Comparison of ENCODE assay signal across 2 cellular contexts in the genomic region with DNA sequence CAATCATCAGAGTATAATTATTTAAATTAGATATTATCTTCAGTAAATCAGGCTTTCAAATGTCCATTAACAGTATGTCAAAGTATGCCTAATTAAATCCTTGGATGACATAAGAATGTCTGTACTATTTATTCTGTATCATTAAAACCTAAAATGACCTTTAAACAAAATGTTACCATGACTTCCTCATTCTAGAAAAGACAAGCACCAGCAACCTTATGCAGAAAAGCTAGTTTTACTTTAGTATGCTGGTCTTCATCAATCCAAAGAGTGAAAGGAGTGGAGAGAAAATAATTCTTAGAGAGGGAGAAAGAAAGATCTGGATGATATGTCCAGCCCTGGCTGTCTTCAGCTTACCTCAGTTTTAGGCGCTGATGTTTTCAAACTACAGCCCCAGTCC.
TF ChIP-seq lines count a peak whose summit lies in the region.

No MANE protein-coding gene starts in this region.

TF ChIP-seq in SK-N-SH, 30 proteins besides CTCF, POLR2A, EP300 and RAD21 (continued from another document):
- TF ChIP-seq, protein P1, sequence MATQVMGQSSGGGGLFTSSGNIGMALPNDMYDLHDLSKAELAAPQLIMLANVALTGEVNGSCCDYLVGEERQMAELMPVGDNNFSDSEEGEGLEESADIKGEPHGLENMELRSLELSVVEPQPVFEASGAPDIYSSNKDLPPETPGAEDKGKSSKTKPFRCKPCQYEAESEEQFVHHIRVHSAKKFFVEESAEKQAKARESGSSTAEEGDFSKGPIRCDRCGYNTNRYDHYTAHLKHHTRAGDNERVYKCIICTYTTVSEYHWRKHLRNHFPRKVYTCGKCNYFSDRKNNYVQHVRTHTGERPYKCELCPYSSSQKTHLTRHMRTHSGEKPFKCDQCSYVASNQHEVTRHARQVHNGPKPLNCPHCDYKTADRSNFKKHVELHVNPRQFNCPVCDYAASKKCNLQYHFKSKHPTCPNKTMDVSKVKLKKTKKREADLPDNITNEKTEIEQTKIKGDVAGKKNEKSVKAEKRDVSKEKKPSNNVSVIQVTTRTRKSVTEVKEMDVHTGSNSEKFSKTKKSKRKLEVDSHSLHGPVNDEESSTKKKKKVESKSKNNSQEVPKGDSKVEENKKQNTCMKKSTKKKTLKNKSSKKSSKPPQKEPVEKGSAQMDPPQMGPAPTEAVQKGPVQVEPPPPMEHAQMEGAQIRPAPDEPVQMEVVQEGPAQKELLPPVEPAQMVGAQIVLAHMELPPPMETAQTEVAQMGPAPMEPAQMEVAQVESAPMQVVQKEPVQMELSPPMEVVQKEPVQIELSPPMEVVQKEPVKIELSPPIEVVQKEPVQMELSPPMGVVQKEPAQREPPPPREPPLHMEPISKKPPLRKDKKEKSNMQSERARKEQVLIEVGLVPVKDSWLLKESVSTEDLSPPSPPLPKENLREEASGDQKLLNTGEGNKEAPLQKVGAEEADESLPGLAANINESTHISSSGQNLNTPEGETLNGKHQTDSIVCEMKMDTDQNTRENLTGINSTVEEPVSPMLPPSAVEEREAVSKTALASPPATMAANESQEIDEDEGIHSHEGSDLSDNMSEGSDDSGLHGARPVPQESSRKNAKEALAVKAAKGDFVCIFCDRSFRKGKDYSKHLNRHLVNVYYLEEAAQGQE (IDR thresholded peaks at IDR 0.05; ENCODE audit: low read depth, low read length) = no peak
- TF ChIP-seq RCOR1 (IDR thresholded peaks at IDR 0.05; ENCODE audit: low read length) (no peak), FOSL2 (IDR thresholded peaks at IDR 0.05; ENCODE audit: borderline replicate concordance, low read depth) (no peak), NRF1 (IDR thresholded peaks at IDR 0.05; ENCODE audit: low read depth, low read length) (no peak)

TF ChIP-seq in GM12878, 131 proteins besides CTCF, POLR2A, EP300 and RAD21 (continued from another document):
- TF ChIP-seq, protein P2, sequence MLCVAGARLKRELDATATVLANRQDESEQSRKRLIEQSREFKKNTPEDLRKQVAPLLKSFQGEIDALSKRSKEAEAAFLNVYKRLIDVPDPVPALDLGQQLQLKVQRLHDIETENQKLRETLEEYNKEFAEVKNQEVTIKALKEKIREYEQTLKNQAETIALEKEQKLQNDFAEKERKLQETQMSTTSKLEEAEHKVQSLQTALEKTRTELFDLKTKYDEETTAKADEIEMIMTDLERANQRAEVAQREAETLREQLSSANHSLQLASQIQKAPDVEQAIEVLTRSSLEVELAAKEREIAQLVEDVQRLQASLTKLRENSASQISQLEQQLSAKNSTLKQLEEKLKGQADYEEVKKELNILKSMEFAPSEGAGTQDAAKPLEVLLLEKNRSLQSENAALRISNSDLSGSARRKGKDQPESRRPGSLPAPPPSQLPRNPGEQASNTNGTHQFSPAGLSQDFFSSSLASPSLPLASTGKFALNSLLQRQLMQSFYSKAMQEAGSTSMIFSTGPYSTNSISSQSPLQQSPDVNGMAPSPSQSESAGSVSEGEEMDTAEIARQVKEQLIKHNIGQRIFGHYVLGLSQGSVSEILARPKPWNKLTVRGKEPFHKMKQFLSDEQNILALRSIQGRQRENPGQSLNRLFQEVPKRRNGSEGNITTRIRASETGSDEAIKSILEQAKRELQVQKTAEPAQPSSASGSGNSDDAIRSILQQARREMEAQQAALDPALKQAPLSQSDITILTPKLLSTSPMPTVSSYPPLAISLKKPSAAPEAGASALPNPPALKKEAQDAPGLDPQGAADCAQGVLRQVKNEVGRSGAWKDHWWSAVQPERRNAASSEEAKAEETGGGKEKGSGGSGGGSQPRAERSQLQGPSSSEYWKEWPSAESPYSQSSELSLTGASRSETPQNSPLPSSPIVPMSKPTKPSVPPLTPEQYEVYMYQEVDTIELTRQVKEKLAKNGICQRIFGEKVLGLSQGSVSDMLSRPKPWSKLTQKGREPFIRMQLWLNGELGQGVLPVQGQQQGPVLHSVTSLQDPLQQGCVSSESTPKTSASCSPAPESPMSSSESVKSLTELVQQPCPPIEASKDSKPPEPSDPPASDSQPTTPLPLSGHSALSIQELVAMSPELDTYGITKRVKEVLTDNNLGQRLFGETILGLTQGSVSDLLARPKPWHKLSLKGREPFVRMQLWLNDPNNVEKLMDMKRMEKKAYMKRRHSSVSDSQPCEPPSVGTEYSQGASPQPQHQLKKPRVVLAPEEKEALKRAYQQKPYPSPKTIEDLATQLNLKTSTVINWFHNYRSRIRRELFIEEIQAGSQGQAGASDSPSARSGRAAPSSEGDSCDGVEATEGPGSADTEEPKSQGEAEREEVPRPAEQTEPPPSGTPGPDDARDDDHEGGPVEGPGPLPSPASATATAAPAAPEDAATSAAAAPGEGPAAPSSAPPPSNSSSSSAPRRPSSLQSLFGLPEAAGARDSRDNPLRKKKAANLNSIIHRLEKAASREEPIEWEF (IDR thresholded peaks at IDR 0.05; ENCODE audit: insufficient replicate concordance, low read depth, low read length) = no peak
- TF ChIP-seq RUNX3 (IDR thresholded peaks at IDR 0.05; ENCODE audit: low read length) = no peak
TF ChIP-seq in GM12878: peak in this region for 1.
